ENCODE assay signal across 1 cellular context in genomic region chr19:7637374-7638256, GRCh38.
TF ChIP-seq lines count a peak whose summit lies in the region.

No MANE protein-coding gene starts in this region.

TF ChIP-seq in K562, 482 proteins besides CTCF, POLR2A, EP300 and RAD21 (continues in another document):
- TF ChIP-seq MAZ (CRISPR knock-in tag; conservative IDR thresholded peaks at IDR 0.05 in 1 of 2, IDR thresholded peaks at IDR 0.05 in 1 of 2), result peak; percentile 30 to 79; a peak in 2 of 4 replicates
- no peak for TF ChIP-seq ZBTB49 (CRISPR knock-in tag; IDR thresholded peaks at IDR 0.05; ENCODE audit: borderline replicate concordance)
- no peak for TF ChIP-seq EWSR1 (IDR thresholded peaks at IDR 0.05; ENCODE audit: borderline replicate concordance, low read depth, partially characterized antibody)
- TF ChIP-seq STAT5B (CRISPR knock-in tag; IDR thresholded peaks at IDR 0.05), result no peak
- TF ChIP-seq CEBPB (tag; IDR thresholded peaks at IDR 0.05), result no peak
- no peak for TF ChIP-seq ZNF77 (CRISPR knock-in tag; IDR thresholded peaks at IDR 0.05)
- TF ChIP-seq ELK1 (CRISPR knock-in tag; IDR thresholded peaks at IDR 0.05), result no peak
- TF ChIP-seq HMGXB4 (CRISPR knock-in tag; IDR thresholded peaks at IDR 0.05), result peak; percentile 74; the same call in 1 of the 2 replicates
- peak; percentile 49 for TF ChIP-seq TCF3 (CRISPR knock-in tag; IDR thresholded peaks at IDR 0.05)
- no peak for TF ChIP-seq FOXA3 (CRISPR knock-in tag; conservative IDR thresholded peaks at IDR 0.05 in 1 of 2, IDR thresholded peaks at IDR 0.05 in 1 of 2)
- no peak for TF ChIP-seq CBX2 (IDR thresholded peaks at IDR 0.05; ENCODE audit: insufficient read depth, low read length, poor library complexity, severe bottlenecking)
- no peak for TF ChIP-seq SAFB2 (IDR thresholded peaks at IDR 0.05; ENCODE audit: borderline replicate concordance, low read depth, low read length, severe bottlenecking)
- TF ChIP-seq PBX2 (CRISPR knock-in tag; IDR thresholded peaks at IDR 0.05; ENCODE audit: low read depth), result no peak
- TF ChIP-seq PBX2 (tag; conservative IDR thresholded peaks at IDR 0.05; ENCODE audit: low read depth), result no peak
- no peak for TF ChIP-seq DIDO1 (tag; IDR thresholded peaks at IDR 0.05; ENCODE audit: low read depth)
- no peak for TF ChIP-seq KDM2B (CRISPR knock-in tag; IDR thresholded peaks at IDR 0.05)
- TF ChIP-seq CEBPZ (IDR thresholded peaks at IDR 0.05; ENCODE audit: borderline replicate concordance, low read depth, low read length), result no peak
- TF ChIP-seq ATF2 (CRISPR knock-in tag; IDR thresholded peaks at IDR 0.05), result no peak
- TF ChIP-seq RERE (CRISPR knock-in tag; IDR thresholded peaks at IDR 0.05; ENCODE audit: borderline replicate concordance), result no peak
- no peak for TF ChIP-seq NR3C1 (CRISPR knock-in tag; IDR thresholded peaks at IDR 0.05)
- peak; percentile 75 for TF ChIP-seq ARID1B (IDR thresholded peaks at IDR 0.05)
- TF ChIP-seq CBX1 (IDR thresholded peaks at IDR 0.05; ENCODE audit: low read depth), result no peak
- TF ChIP-seq CGGBP1 (CRISPR knock-in tag; IDR thresholded peaks at IDR 0.05), result no peak
- TF ChIP-seq RBM39 (optimal IDR thresholded peaks at IDR 0.05; ENCODE audit: low read depth, low read length), result no peak
- no peak for TF ChIP-seq POLR2AphosphoS2 (IDR thresholded peaks at IDR 0.05; ENCODE audit: low read length)
- no peak for TF ChIP-seq YBX1 (IDR thresholded peaks at IDR 0.05)
- TF ChIP-seq ZNF764 (CRISPR knock-in tag; IDR thresholded peaks at IDR 0.05; ENCODE audit: low read depth), result no peak
- no peak for TF ChIP-seq TBP (optimal IDR thresholded peaks at IDR 0.05; ENCODE audit: low read depth, low read length)
- no peak for TF ChIP-seq BDP1 (IDR thresholded peaks at IDR 0.05; ENCODE audit: insufficient read depth, insufficient read length)
- TF ChIP-seq ZNF518B (CRISPR knock-in tag; IDR thresholded peaks at IDR 0.05), result no peak
- no peak for TF ChIP-seq GTF2F1 (IDR thresholded peaks at IDR 0.05; ENCODE audit: low read depth, low read length)
- TF ChIP-seq POLR3G (IDR thresholded peaks at IDR 0.05; ENCODE audit: extremely low read depth, insufficient read length, insufficient replicate concordance), result no peak
- no peak for TF ChIP-seq NONO (IDR thresholded peaks at IDR 0.05; ENCODE audit: low read depth in 2 of 2, low read length in 1 of 2)
- TF ChIP-seq CHD2 (IDR thresholded peaks at IDR 0.05; ENCODE audit: low read depth, low read length), result peak; percentile 39; the same call in 1 of the 2 replicates
- no peak for TF ChIP-seq BRF1 (IDR thresholded peaks at IDR 0.05; ENCODE audit: borderline replicate concordance, extremely low read depth, insufficient read length)
- no peak for TF ChIP-seq ARHGAP35 (IDR thresholded peaks at IDR 0.05; ENCODE audit: partially characterized antibody)
- no peak for TF ChIP-seq XRCC5 (IDR thresholded peaks at IDR 0.05; ENCODE audit: low read depth, low read length)
- TF ChIP-seq LEF1 (IDR thresholded peaks at IDR 0.05), result no peak
